ENCODE assay signal across 23 cellular contexts in the genomic region with DNA sequence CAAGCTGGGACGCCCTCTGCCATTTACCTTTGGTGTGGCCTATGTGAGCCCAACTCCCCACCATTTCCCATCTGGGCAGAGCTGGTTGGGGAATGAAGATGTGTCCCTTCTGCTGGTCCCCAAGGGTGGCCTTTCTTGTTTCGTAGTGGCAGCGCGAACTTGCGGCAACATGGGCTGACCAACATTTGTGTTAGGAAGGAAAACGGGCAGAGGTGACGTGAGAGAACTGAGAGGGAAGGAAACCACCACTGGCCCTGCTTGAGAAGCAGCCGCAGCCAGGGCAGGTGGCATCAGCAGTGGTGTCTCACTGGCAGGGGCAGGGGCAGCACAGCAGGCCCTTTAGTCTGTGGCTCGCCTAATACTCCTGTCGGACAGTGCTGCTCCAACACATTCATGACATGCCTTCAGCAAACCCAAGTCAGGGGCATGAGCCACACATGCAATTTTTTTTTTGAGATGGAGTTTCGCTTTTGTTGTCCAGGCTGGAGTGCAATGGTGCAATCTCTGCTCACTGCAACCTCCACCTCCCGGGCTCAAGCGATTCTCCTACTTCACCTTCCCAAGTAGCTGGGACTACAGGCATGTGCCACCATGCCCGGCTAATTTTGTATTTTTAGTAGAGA. TPM values are rescaled to one million over a fixed set of nuclear protein-coding genes. Genes with fewer than 3 reads are reported as not detected.
DNase-seq lines count a peak whose midpoint lies in the region; ATAC-seq and TF ChIP-seq lines count a peak whose summit lies in the region.
"Had no signal": no experiment of that assay in that cellular context is flagged by ENCODE, and none has a peak within 500 bp of the region (broad histone marks: within the 10 kb centered on the region; RNA-seq: fewer than 3 reads in every experiment).

No MANE protein-coding gene starts in this region.

- H3K27me3 ChIP-seq in H7 (ENCODE audit: control insufficient read depth, insufficient read depth, low read length), result no peaks in the 10 kb centered on the region
- H3K27me3 ChIP-seq: BE2C; BLaER1 treated with 17β-estradiol and CSF1 and Interleukin-3, amounts not matched to agents 10 nM and 100 nM had no signal

- no peaks in the 10 kb centered on the region for H3K27me3 Mint-ChIP-seq in progenitor cell of endocrine pancreas
- H3K27me3 Mint-ChIP-seq: CD4-positive, alpha-beta T cell had no signal

- ATAC-seq in omental fat pad (ENCODE audit: low FRiP score) (peak; percentile 20), GM19455 (IDR thresholded peaks at IDR 0.05; ENCODE audit: unreplicated experiment) (no peak), HG02759 (IDR thresholded peaks at IDR 0.05; ENCODE audit: unreplicated experiment) (no peak)
- ATAC-seq in stimulated activated naive CD8-positive, alpha-beta T cell treated with anti-CD3 and anti-CD28 coated beads, Interleukin-15, Interleukin-2, amounts not matched to agents 100 U/mL and 50 U/mL, for 24 hours, result no peak
- ATAC-seq: GM12878, GM23338 had no signal

- H3K4me1 Mint-ChIP-seq in progenitor cell of endocrine pancreas (ENCODE audit: low read depth), result peaks cover 2% of the 10 kb centered on the region
- H3K4me1 Mint-ChIP-seq: CD8-positive, alpha-beta memory T cell had no signal

- H3K27ac Mint-ChIP-seq in progenitor cell of endocrine pancreas, result no peak overlapping the region
- H3K27ac Mint-ChIP-seq: CD4-positive, alpha-beta T cell; GM23338 had no signal

- no peaks in the 10 kb centered on the region for H3K36me3 Mint-ChIP-seq in progenitor cell of endocrine pancreas (ENCODE audit: insufficient read depth)
- H3K36me3 Mint-ChIP-seq: CD14-positive monocyte; CD8-positive, alpha-beta memory T cell had no signal

- 0 out of 2 replicates have a peak overlapping the region, but pooled peaks have one; percentile 7 for H3K27ac ChIP-seq in RWPE1
- H3K27ac ChIP-seq: 22Rv1; BLaER1 treated with 17β-estradiol and CSF1 and Interleukin-3, amounts not matched to agents 10 nM and 100 nM had no signal

- CTCF ChIA-PET in RWPE1 (lab: Yijun Ruan, JAX), result interaction anchor here (0.7 kb wide), 1 partner anchor 16 kb away, joined by 3 read pairs; no protein-coding TSS in a partner anchor

- DNase-seq in H7 (peak; percentile 57), RWPE1 (ENCODE audit: low spot score) (no peak), ecto neural progenitor cell (ENCODE audit: low spot score) (peak; percentile 29), omental fat pad (ENCODE audit: low spot score) (no peak), progenitor cell of endocrine pancreas (ENCODE audit: low spot score, unreplicated experiment) (no peak)
- DNase-seq in stimulated activated naive CD8-positive, alpha-beta T cell treated with anti-CD3 and anti-CD28 coated beads, Interleukin-15, Interleukin-2, amounts not matched to agents 100 U/mL and 50 U/mL, for 24 hours, result no peak
- DNase-seq: AML-193; BE2C; CD4-positive, alpha-beta T cell; CD8-positive, alpha-beta memory T cell; DMS 273 treated with DMSO at 0.1 percent for 48 hours; DMS79; EL; GDM1; HCEC 1CT had no signal

- peaks cover 3% of the 10 kb centered on the region for H3K9me3 Mint-ChIP-seq in progenitor cell of endocrine pancreas (ENCODE audit: low read depth)
- H3K9me3 Mint-ChIP-seq: CD4-positive, alpha-beta T cell had no signal

- TF ChIP-seq CTCF in RWPE1 (conservative IDR thresholded peaks at IDR 0.05; ENCODE audit: low read depth) (no peak), omental fat pad (IDR thresholded peaks at IDR 0.05) (no peak), progenitor cell of endocrine pancreas (IDR thresholded peaks at IDR 0.05; ENCODE audit: unreplicated experiment) (no peak)

- H3K36me3 ChIP-seq in H7 (replicated peaks; ENCODE audit: control insufficient read depth, insufficient read depth, low read length), result no peaks in the 10 kb centered on the region
- H3K36me3 ChIP-seq: BE2C; BLaER1 treated with 17β-estradiol and CSF1 and Interleukin-3, amounts not matched to agents 10 nM and 100 nM had no signal

- POLR2A ChIA-PET in RWPE1 (lab: Yijun Ruan, JAX; ENCODE audit: low non-redundant PET), result no interaction called here

- no peak overlapping the region for H3K4me3 ChIP-seq in H7 (ENCODE audit: insufficient read depth, low read depth, low read length)
- H3K4me3 ChIP-seq: BLaER1 treated with 17β-estradiol and CSF1 and Interleukin-3, amounts not matched to agents 10 nM and 100 nM; GM12878; GM23338 had no signal

- H3K4me3 Mint-ChIP-seq in progenitor cell of endocrine pancreas (ENCODE audit: low read depth), result no peak overlapping the region
- H3K4me3 Mint-ChIP-seq: CD14-positive monocyte; CD4-positive, alpha-beta T cell; CD8-positive, alpha-beta memory T cell; GM23338 had no signal

RNA-seq across cellular contexts. Expression of gene LRRC74B, which starts 29.9 kb away (rescaled TPM):
- total RNA-seq in H7 (2014; rRNA removed; shearing (Covaris generic)), result not detected in 2 replicates
- not detected for total RNA-seq in omental fat pad
- total RNA-seq in progenitor cell of endocrine pancreas, result 0.40 and 0.72 TPM in 2 replicates
- total RNA-seq: CD4-positive, alpha-beta T cell; CD8-positive, alpha-beta memory T cell; GM12878; GM23338; H4 had no signal

RNA-seq across cellular contexts. Expression of gene SLC7A4, which starts 43.3 kb away (rescaled TPM):
- not detected in 2 replicates for total RNA-seq in H7 (2014; rRNA removed; shearing (Covaris generic))
- total RNA-seq in omental fat pad (10 to 100 TPM in 1 of 4 donors, 1 to 10 TPM in 3; 2.2 to 13.0 (median 5.8) TPM), progenitor cell of endocrine pancreas (1.1 and 1.3 TPM in 2 replicates)
- total RNA-seq: CD4-positive, alpha-beta T cell; H4 had no signal

Comparison
In these comparisons a context has a peak if more than half of its experiments do, and no peak if none do; other contexts are left out.
1. DNase-seq: peak in H7 (single experiment) and ecto neural progenitor cell (single experiment); none in RWPE1 (single experiment), omental fat pad (single experiment), progenitor cell of endocrine pancreas (single experiment) and stimulated activated naive CD8-positive, alpha-beta T cell treated with anti-CD3 and anti-CD28 coated beads, Interleukin-15, Interleukin-2, amounts not matched to agents 100 U/mL and 50 U/mL, for 24 hours (single experiment).